In genomic region chr5:172596638-172597231, GRCh38 we compare ENCODE assay signal across 19 cellular contexts.
"Had no signal": no experiment of that assay in that cellular context is flagged by ENCODE, and none has a peak within 500 bp of the region (broad histone marks: within the 10 kb centered on the region; RNA-seq: fewer than 3 reads in every experiment).

No MANE protein-coding gene starts in this region.

- H3K9me3 Mint-ChIP-seq: activated T-cell treated with anti-CD3 and anti-CD28 coated beads, Interleukin-2, amount 50 U/mL, for 4 hours; effector memory CD8-positive, alpha-beta T cell; nephron had no signal

- H3K27ac ChIP-seq: ascending aorta, lower lobe of right lung, testis, upper lobe of left lung had no signal

- DNase-seq: activated CD4-positive, alpha-beta T cell treated with anti-CD3 and anti-CD28 coated beads for 4 hours; activated CD8-positive, alpha-beta memory T cell treated with anti-CD3 and anti-CD28 coated beads, Interleukin-2, amount 50 U/mL, for 4 hours; activated effector memory CD4-positive, alpha-beta T cell treated with Interleukin-2 at 50 U/mL for 16 hours; activated naive CD4-positive, alpha-beta T cell treated with anti-CD3 and anti-CD28 coated beads, Interleukin-2, amount 10 ng/mL, durations not matched to agents 7 days and 5 days; activated T-cell treated with anti-CD3 and anti-CD28 coated beads, Interleukin-2, amount 50 U/mL, for 4 hours; effector memory CD8-positive, alpha-beta T cell; foreskin melanocyte; hypothalamus; lower lobe of right lung; stimulated activated CD4-positive, alpha-beta T cell treated with anti-CD3 and anti-CD28 coated beads, Interleukin-4, amount 100 ng/mL, for 24 hours; testis; upper lobe of left lung had no signal

- H3K4me1 ChIP-seq: lower lobe of right lung, upper lobe of left lung had no signal

- H3K4me1 Mint-ChIP-seq: activated naive CD4-positive, alpha-beta T cell treated with anti-CD3 and anti-CD28 coated beads, Interleukin-2, amount 10 ng/mL, durations not matched to agents 7 days and 5 days; stimulated activated memory B cell treated with anti-CD40 and anti-IgM and Interleukin-4, amounts not matched to agents 10 μg/mL and 1 μg/mL and 100 μg/mL, for 72 hours had no signal

- H3K27me3 ChIP-seq: ascending aorta, breast epithelium, testis, upper lobe of left lung had no signal

- H3K36me3 Mint-ChIP-seq: activated naive CD4-positive, alpha-beta T cell treated with anti-CD3 and anti-CD28 coated beads, Interleukin-2, amount 10 ng/mL, durations not matched to agents 7 days and 5 days; stimulated activated memory B cell treated with anti-CD40 and anti-IgM and Interleukin-4, amounts not matched to agents 10 μg/mL and 1 μg/mL and 100 μg/mL, for 72 hours had no signal

- H3K27ac Mint-ChIP-seq: activated naive CD4-positive, alpha-beta T cell treated with anti-CD3 and anti-CD28 coated beads, Interleukin-2, amount 10 ng/mL, durations not matched to agents 7 days and 5 days; effector memory CD8-positive, alpha-beta T cell; stimulated activated memory B cell treated with anti-CD40 and anti-IgM and Interleukin-4, amounts not matched to agents 10 μg/mL and 1 μg/mL and 100 μg/mL, for 72 hours had no signal

- FAIRE-seq: keratinocyte, TTC549 had no signal

- ATAC-seq: activated T-cell treated with anti-CD3 and anti-CD28 coated beads, Interleukin-2, amount 50 U/mL, for 4 hours; effector memory CD8-positive, alpha-beta T cell; lower lobe of right lung; stimulated activated memory B cell treated with anti-CD40 and anti-IgM and Interleukin-4, amounts not matched to agents 10 μg/mL and 1 μg/mL and 100 μg/mL, for 72 hours had no signal

- H3K4me3 Mint-ChIP-seq: activated naive CD4-positive, alpha-beta T cell treated with anti-CD3 and anti-CD28 coated beads, Interleukin-2, amount 10 ng/mL, durations not matched to agents 7 days and 5 days; activated T-cell treated with anti-CD3 and anti-CD28 coated beads, Interleukin-2, amount 50 U/mL, for 4 hours; effector memory CD8-positive, alpha-beta T cell; nephron; stimulated activated memory B cell treated with anti-CD40 and anti-IgM and Interleukin-4, amounts not matched to agents 10 μg/mL and 1 μg/mL and 100 μg/mL, for 72 hours had no signal

- H3K4me3 ChIP-seq: ascending aorta, breast epithelium, lower lobe of right lung, smooth muscle cell, testis, upper lobe of left lung had no signal

- H3K27me3 Mint-ChIP-seq: activated naive CD4-positive, alpha-beta T cell treated with anti-CD3 and anti-CD28 coated beads, Interleukin-2, amount 10 ng/mL, durations not matched to agents 7 days and 5 days had no signal

- H3K36me3 ChIP-seq: ascending aorta, breast epithelium, lower lobe of right lung, upper lobe of left lung had no signal

- H3K9me3 ChIP-seq: ascending aorta, breast epithelium, lower lobe of right lung, testis, upper lobe of left lung had no signal

- H3K4me2 ChIP-seq: smooth muscle cell had no signal
